In genomic region chr2:222572761-222573174, GRCh38 we compare ENCODE assay signal across 9 cellular contexts.
DNase-seq lines count a peak whose midpoint lies in the region; ATAC-seq lines count a peak whose summit lies in the region.
"Had no signal": no experiment of that assay in that cellular context is flagged by ENCODE, and none has a peak within 500 bp of the region (broad histone marks: within the 10 kb centered on the region; RNA-seq: fewer than 3 reads in every experiment).

No MANE protein-coding gene starts in this region.

- ATAC-seq in activated T-helper 17 cell treated with anti-CD3 and anti-CD28 coated beads, Interleukin-2, amount 50 U/mL, for 72 hours (replicated peaks) = no peak
- ATAC-seq in right cardiac atrium (peak; percentile 82 to 91), GM18909 (IDR thresholded peaks at IDR 0.05; ENCODE audit: poor library complexity, unreplicated experiment) (no peak), HG02610 (IDR thresholded peaks at IDR 0.05; ENCODE audit: unreplicated experiment) (no peak)
- ATAC-seq in stimulated activated naive CD8-positive, alpha-beta T cell treated with anti-CD3 and anti-CD28 coated beads, Interleukin-15, amount 100 ng/mL, for 72 hours = no peak

- peaks cover 5% of the 10 kb centered on the region for H3K4me1 Mint-ChIP-seq in activated T-helper 17 cell treated with anti-CD3 and anti-CD28 coated beads, Interleukin-2, amount 50 U/mL, for 72 hours
- H3K4me1 Mint-ChIP-seq in stimulated activated naive CD8-positive, alpha-beta T cell treated with anti-CD3 and anti-CD28 coated beads, Interleukin-15, amount 100 ng/mL, for 72 hours = no peaks in the 10 kb centered on the region

- intact Hi-C loops in right cardiac atrium (cut with DNase I) = no loop called here

- H3K9me3 Mint-ChIP-seq in activated T-helper 17 cell treated with anti-CD3 and anti-CD28 coated beads, Interleukin-2, amount 50 U/mL, for 72 hours = no peaks in the 10 kb centered on the region
- H3K9me3 Mint-ChIP-seq in stimulated activated naive CD8-positive, alpha-beta T cell treated with anti-CD3 and anti-CD28 coated beads, Interleukin-15, amount 100 ng/mL, for 72 hours = no peaks in the 10 kb centered on the region
- H3K9me3 Mint-ChIP-seq: CD4-positive, CD25-positive, alpha-beta regulatory T cell had no signal

- no peaks in the 10 kb centered on the region for H3K9me3 ChIP-seq in right cardiac atrium (ENCODE audit: control insufficient read depth, low read length)

- peak overlapping the region; percentile 27 for H3K27ac Mint-ChIP-seq in activated T-helper 17 cell treated with anti-CD3 and anti-CD28 coated beads, Interleukin-2, amount 50 U/mL, for 72 hours
- peak overlapping the region; percentile 56 to 79 for H3K27ac Mint-ChIP-seq in stimulated activated naive CD8-positive, alpha-beta T cell treated with anti-CD3 and anti-CD28 coated beads, Interleukin-15, amount 100 ng/mL, for 72 hours

- H3K4me3 Mint-ChIP-seq in activated T-helper 17 cell treated with anti-CD3 and anti-CD28 coated beads, Interleukin-2, amount 50 U/mL, for 72 hours = no peak overlapping the region
- H3K4me3 Mint-ChIP-seq in stimulated activated naive CD8-positive, alpha-beta T cell treated with anti-CD3 and anti-CD28 coated beads, Interleukin-15, amount 100 ng/mL, for 72 hours = no peak overlapping the region
- H3K4me3 Mint-ChIP-seq: CD4-positive, CD25-positive, alpha-beta regulatory T cell had no signal

- H3K4me1 ChIP-seq in right cardiac atrium (ENCODE audit: control insufficient read depth, insufficient read depth, low read length) = peaks cover 4% of the 10 kb centered on the region

- 54% methylated on average over 1 of the region's 1 CpG for WGBS in right cardiac atrium

- H3K27me3 Mint-ChIP-seq in activated T-helper 17 cell treated with anti-CD3 and anti-CD28 coated beads, Interleukin-2, amount 50 U/mL, for 72 hours = no peaks in the 10 kb centered on the region
- H3K27me3 Mint-ChIP-seq in stimulated activated naive CD8-positive, alpha-beta T cell treated with anti-CD3 and anti-CD28 coated beads, Interleukin-15, amount 100 ng/mL, for 72 hours = no peaks in the 10 kb centered on the region
- H3K27me3 Mint-ChIP-seq: CD4-positive, CD25-positive, alpha-beta regulatory T cell had no signal

- no peak overlapping the region for H3K4me3 ChIP-seq in right cardiac atrium (ENCODE audit: low read length)

- H3K27ac ChIP-seq in right cardiac atrium (ENCODE audit: low read length) = peak overlapping the region; percentile 61

- H3K36me3 Mint-ChIP-seq in activated T-helper 17 cell treated with anti-CD3 and anti-CD28 coated beads, Interleukin-2, amount 50 U/mL, for 72 hours (ENCODE audit: low read depth) = peaks cover 88% of the 10 kb centered on the region

- DNase-seq in NCI-H510A treated with DMSO at 0.1 percent for 48 hours (lab: John Stamatoyannopoulos, UW) (peak; percentile 50), NCI-H510A (lab: John Stamatoyannopoulos, UW) (no peak), right cardiac atrium (no peak), COLO668 (lab: John Stamatoyannopoulos, UW; ENCODE audit: unreplicated experiment) (no peak)
- no peak for DNase-seq in stimulated activated naive CD8-positive, alpha-beta T cell treated with anti-CD3 and anti-CD28 coated beads, Interleukin-15, amount 100 ng/mL, for 72 hours

- no peaks in the 10 kb centered on the region for H3K27me3 ChIP-seq in right cardiac atrium (ENCODE audit: control insufficient read depth, insufficient read depth)

Comparison
In these comparisons a context has a peak if more than half of its experiments do, and no peak if none do; other contexts are left out.
1. ATAC-seq: peak in right cardiac atrium (2 of 2); none in activated T-helper 17 cell treated with anti-CD3 and anti-CD28 coated beads, Interleukin-2, amount 50 U/mL, for 72 hours (single experiment), stimulated activated naive CD8-positive, alpha-beta T cell treated with anti-CD3 and anti-CD28 coated beads, Interleukin-15, amount 100 ng/mL, for 72 hours (single experiment), GM18909 (single experiment) and HG02610 (single experiment).